Comparison of ENCODE assay signal across 28 cellular contexts in genomic region chr4:116015549-116015948, GRCh38.
DNase-seq lines count a peak whose midpoint lies in the region; ATAC-seq and TF ChIP-seq lines count a peak whose summit lies in the region.
"Had no signal": no experiment of that assay in that cellular context is flagged by ENCODE, and none has a peak within 500 bp of the region (broad histone marks: within the 10 kb centered on the region; RNA-seq: fewer than 3 reads in every experiment).

No MANE protein-coding gene starts in this region.

- CTCF ChIA-PET in MCF 10A (lab: Yijun Ruan, JAX) = no interaction called here

- H3K27ac ChIP-seq in subcutaneous abdominal adipose tissue (ENCODE audit: low read depth, low read length) = no peak overlapping the region
- H3K27ac ChIP-seq: esophagus muscularis mucosa, heart left ventricle, SK-N-MC, tibial nerve had no signal

- intact Hi-C loops in MCF 10A (cut with micrococcal nuclease) = no loop called here

- no peak overlapping the region for H3K9ac ChIP-seq in subcutaneous abdominal adipose tissue (ENCODE audit: low read length in 5 of 5)

- peaks cover 11% of the 10 kb centered on the region for H3K9me3 Mint-ChIP-seq in MCF 10A (ENCODE audit: unreplicated experiment)

- POLR2A ChIA-PET in MCF 10A (lab: Yijun Ruan, JAX) = no interaction called here

- H3K36me3 Mint-ChIP-seq in MCF 10A (ENCODE audit: insufficient read depth, unreplicated experiment) = no peaks in the 10 kb centered on the region

- TF ChIP-seq CTCF in MCF 10A (IDR thresholded peaks at IDR 0.05; ENCODE audit: unreplicated experiment) = no peak

- peaks cover 9 to 61% (median 54%) of the 10 kb centered on the region in 5 donors for H3K9me3 ChIP-seq in subcutaneous abdominal adipose tissue (ENCODE audit: control insufficient read depth in 5 of 5, low read length in 5 of 5)

- peak overlapping the region; percentile 10 for H3K4me3 Mint-ChIP-seq in MCF 10A (ENCODE audit: unreplicated experiment)
- H3K4me3 Mint-ChIP-seq: activated CD8-positive, alpha-beta memory T cell treated with anti-CD3 and anti-CD28 coated beads, Interleukin-2, amount 10 ng/mL, durations not matched to agents 7 days and 5 days; central memory CD8-positive, alpha-beta T cell; dendritic cell treated with granulocyte-macrophage colony-stimulating factor and Interleukin-4, amounts not matched to agents 40 ng/mL and 50 ng/mL, for 4 days; natural killer cell treated with Interleukin-12 subunit alpha and Interleukin-12 subunit beta and Interleukin-15 and Interleukin-18, amount 100 ng/mL, for 72 hours; T-helper 1 cell treated with Interleukin-12 subunit alpha and Interleukin-12 subunit beta and Interleukin-4 antibody, amounts not matched to agents 30 μg/mL and 1 μg/mL, for 36 hours had no signal

- ATAC-seq in HG03378 (IDR thresholded peaks at IDR 0.05; ENCODE audit: unreplicated experiment) = no peak
- ATAC-seq: activated CD4-positive, CD25-positive, alpha-beta regulatory T cell treated with anti-CD3 and anti-CD28 coated beads, Interleukin-2, amount 50 U/mL, for 24 hours; activated CD8-positive, alpha-beta memory T cell treated with anti-CD3 and anti-CD28 coated beads, Interleukin-2, amount 10 ng/mL, durations not matched to agents 7 days and 5 days; heart left ventricle; natural killer cell treated with Interleukin-12 subunit alpha and Interleukin-12 subunit beta and Interleukin-15 and Interleukin-18, amount 100 ng/mL, for 72 hours had no signal

- H3K27ac Mint-ChIP-seq in MCF 10A (ENCODE audit: low read depth, unreplicated experiment) = no peak overlapping the region
- H3K27ac Mint-ChIP-seq: activated CD8-positive, alpha-beta memory T cell treated with anti-CD3 and anti-CD28 coated beads, Interleukin-2, amount 10 ng/mL, durations not matched to agents 7 days and 5 days; dendritic cell treated with granulocyte-macrophage colony-stimulating factor and Interleukin-4, amounts not matched to agents 40 ng/mL and 50 ng/mL, for 4 days; natural killer cell treated with Interleukin-12 subunit alpha and Interleukin-12 subunit beta and Interleukin-15 and Interleukin-18, amount 100 ng/mL, for 72 hours; T-helper 1 cell treated with Interleukin-12 subunit alpha and Interleukin-12 subunit beta and Interleukin-4 antibody, amounts not matched to agents 30 μg/mL and 1 μg/mL, for 36 hours had no signal

- peaks cover 13% of the 10 kb centered on the region for H3K4me1 Mint-ChIP-seq in MCF 10A (ENCODE audit: insufficient read depth, unreplicated experiment)
- H3K4me1 Mint-ChIP-seq: activated CD8-positive, alpha-beta memory T cell treated with anti-CD3 and anti-CD28 coated beads, Interleukin-2, amount 10 ng/mL, durations not matched to agents 7 days and 5 days; central memory CD8-positive, alpha-beta T cell had no signal

- H3K36me3 ChIP-seq in subcutaneous abdominal adipose tissue (ENCODE audit: control insufficient read depth in 5 of 5, insufficient read depth in 5 of 5, low read length in 5 of 5) = no peaks in the 10 kb centered on the region
- H3K36me3 ChIP-seq: BE2C, esophagus muscularis mucosa, heart left ventricle, tibial nerve had no signal

- peak; percentile 41 to 70 for DNase-seq in Kasumi-1 (lab: John Stamatoyannopoulos, UW)
- DNase-seq in OCI-M1 (lab: John Stamatoyannopoulos, UW) = peak; percentile 23
- no peak for DNase-seq in MCF 10A (ENCODE audit: unreplicated experiment)
- no peak for DNase-seq in COLO829 (ENCODE audit: low spot score)
- no peak for DNase-seq in anterior cingulate cortex (lab: John Stamatoyannopoulos, UW)
- no peak for DNase-seq in NCI-H1105 treated with DMSO at 0.1 percent for 48 hours (lab: John Stamatoyannopoulos, UW)
- DNase-seq: activated CD4-positive, alpha-beta T cell treated with anti-CD3 and anti-CD28 coated beads, Interleukin-2, amount 50 U/mL, for 4 hours; activated CD8-positive, alpha-beta memory T cell treated with anti-CD3 and anti-CD28 coated beads, Interleukin-2, amount 10 ng/mL, durations not matched to agents 7 days and 5 days; activated gamma-delta T cell treated with Interleukin-2 at 50 U/mL for 16 hours; activated T-cell treated with anti-CD3 and anti-CD28 coated beads, Interleukin-2, amount 50 U/mL, for 48 hours; BE2C; NCI-H1436; NCI-H2081; NCI-H2227 treated with DMSO at 0.1 percent for 48 hours; occipital lobe; RPMI8226; stimulated activated CD4-positive, alpha-beta T cell treated with anti-CD3 and anti-CD28 coated beads, Interleukin-4, amount 100 ng/mL, for 1 hour had no signal

- no peaks in the 10 kb centered on the region for H3K27me3 Mint-ChIP-seq in MCF 10A (ENCODE audit: insufficient read depth, unreplicated experiment)
- H3K27me3 Mint-ChIP-seq: activated CD8-positive, alpha-beta memory T cell treated with anti-CD3 and anti-CD28 coated beads, Interleukin-2, amount 10 ng/mL, durations not matched to agents 7 days and 5 days; central memory CD8-positive, alpha-beta T cell; dendritic cell treated with granulocyte-macrophage colony-stimulating factor and Interleukin-4, amounts not matched to agents 40 ng/mL and 50 ng/mL, for 4 days; natural killer cell treated with Interleukin-12 subunit alpha and Interleukin-12 subunit beta and Interleukin-15 and Interleukin-18, amount 100 ng/mL, for 72 hours had no signal

- H3K4me1 ChIP-seq in subcutaneous abdominal adipose tissue (ENCODE audit: control insufficient read depth in 5 of 5, insufficient read depth in 5 of 5, low read length in 5 of 5) = no peaks in the 10 kb centered on the region
- H3K4me1 ChIP-seq: BE2C, esophagus muscularis mucosa, heart left ventricle, tibial nerve had no signal

- H3K4me3 ChIP-seq in subcutaneous abdominal adipose tissue (ENCODE audit: low read depth in 1 of 5, low read length in 5 of 5) = peak overlapping the region in 3 of 5 donors; percentile 6 to 25 (median 12)
- H3K4me3 ChIP-seq: esophagus muscularis mucosa, heart left ventricle, SK-N-MC, tibial nerve had no signal

- no peaks in the 10 kb centered on the region for H3K27me3 ChIP-seq in subcutaneous abdominal adipose tissue (ENCODE audit: control insufficient read depth in 5 of 5, insufficient read depth in 4 of 5, low read length in 5 of 5)
- H3K27me3 ChIP-seq: BE2C, esophagus muscularis mucosa, heart left ventricle, tibial nerve had no signal

- BruUV-seq in MCF 10A (replicated peaks; lab: Mats Ljungman, UMichigan) = no TSS peak

Comparison
In these comparisons a context has a peak if more than half of its experiments do, and no peak if none do; other contexts are left out.
1. DNase-seq: peak in Kasumi-1 (2 of 2) and OCI-M1 (single experiment); none in MCF 10A (single experiment), COLO829 (single experiment), anterior cingulate cortex (0 of 58) and NCI-H1105 treated with DMSO at 0.1 percent for 48 hours (single experiment).